ENCODE assay signal across 11 cellular contexts in genomic region chr10:124145109-124145860, GRCh38. TPM values are rescaled to one million over a fixed set of nuclear protein-coding genes. Genes with fewer than 3 reads are reported as not detected.
DNase-seq lines count a peak whose midpoint lies in the region; ATAC-seq and TF ChIP-seq lines count a peak whose summit lies in the region.
"Had no signal": no experiment of that assay in that cellular context is flagged by ENCODE, and none has a peak within 500 bp of the region (broad histone marks: within the 10 kb centered on the region; RNA-seq: fewer than 3 reads in every experiment).

No MANE protein-coding gene starts in this region.

- ATAC-seq in esophagus mucosa (peak; percentile 40), GM19455 (IDR thresholded peaks at IDR 0.05; ENCODE audit: unreplicated experiment) (no peak), SK-N-SH treated with all-trans-retinoic acid at 6 μM for 48 hours (no peak)
- ATAC-seq: Panc1 had no signal

- no peak overlapping the region for H4K5ac ChIP-seq in mesendoderm (ENCODE audit: low read length)

- H3K4me3 ChIP-seq in muscle layer of duodenum (ENCODE audit: low read depth in 1 of 2, low read length in 2 of 2) (no peak overlapping the region), mesendoderm (ENCODE audit: low read length) (no peak overlapping the region)
- H3K4me3 ChIP-seq: cardiac muscle cell had no signal

- no peak overlapping the region for H3K4me2 ChIP-seq in mesendoderm (ENCODE audit: low read length)

- no peak overlapping the region for H4K8ac ChIP-seq in mesendoderm (ENCODE audit: low read depth, low read length)

- no peak overlapping the region for H3K56ac ChIP-seq in mesendoderm (ENCODE audit: low read length)

- H3K23ac ChIP-seq in mesendoderm (ENCODE audit: low read length) = no peak overlapping the region

- no peak overlapping the region for H3K18ac ChIP-seq in mesendoderm (ENCODE audit: low read length)

- no CpG with 5 or more reads among the region's 11 CpGs for WGBS in mesendoderm (ENCODE audit: extremely low coverage, insufficient coverage, low lambda C conversion rate)

- H2AK5ac ChIP-seq in mesendoderm (ENCODE audit: low read length) = no peak overlapping the region

- no peak overlapping the region for H2BK120ac ChIP-seq in mesendoderm (ENCODE audit: low read depth, low read length)

- DNase-seq in SIG-M5 treated with dmso at 0.1 percent for 504 hours (lab: John Stamatoyannopoulos, UW; ENCODE audit: unreplicated experiment) (peak; percentile 89), SIG-M5 (lab: John Stamatoyannopoulos, UW) (no peak), mesendoderm (no peak), HUDEP-2 (lab: John Stamatoyannopoulos, UW; ENCODE audit: unreplicated experiment in 76 of 76) (no peak)
- DNase-seq: activated CD4-positive, alpha-beta memory T cell treated with anti-CD3 and anti-CD28 coated beads for 36 hours had no signal

- H3K27me3 ChIP-seq in muscle layer of duodenum (ENCODE audit: low read depth, low read length) (no peaks in the 10 kb centered on the region), mesendoderm (ENCODE audit: insufficient read depth, low read length, poor library complexity) (no peaks in the 10 kb centered on the region)
- H3K27me3 ChIP-seq: cardiac muscle cell had no signal

- no peaks in the 10 kb centered on the region for H3K79me2 ChIP-seq in mesendoderm (ENCODE audit: control insufficient read depth, insufficient read depth, low read length)

- no peak overlapping the region for H3K4ac ChIP-seq in mesendoderm (ENCODE audit: low read depth, low read length)

- no peaks in the 10 kb centered on the region for H3K9me3 ChIP-seq in muscle layer of duodenum (ENCODE audit: control insufficient read depth in 1 of 2, low read length in 2 of 2)

- no peak overlapping the region for H2BK15ac ChIP-seq in mesendoderm (replicated peaks; ENCODE audit: low read depth)

- H2BK5ac ChIP-seq in mesendoderm (ENCODE audit: low read length) = no peak overlapping the region

- H3K4me1 ChIP-seq in muscle layer of duodenum (ENCODE audit: control insufficient read depth in 1 of 2, insufficient read depth in 2 of 2, low read length in 2 of 2) (peaks cover 0 to 5% of the 10 kb centered on the region in 2 donors), mesendoderm (ENCODE audit: control insufficient read depth, low read depth, low read length) (no peaks in the 10 kb centered on the region)

- H3K36me3 ChIP-seq in muscle layer of duodenum (ENCODE audit: control insufficient read depth in 1 of 2, insufficient read depth in 2 of 2, low read length in 2 of 2) (no peaks in the 10 kb centered on the region), mesendoderm (ENCODE audit: control insufficient read depth, insufficient read depth, low read length) (no peaks in the 10 kb centered on the region)
- H3K36me3 ChIP-seq: cardiac muscle cell had no signal

- no peak overlapping the region for H3K9ac ChIP-seq in mesendoderm (ENCODE audit: low read length)

- H3K79me1 ChIP-seq in mesendoderm (ENCODE audit: low read length) = no peaks in the 10 kb centered on the region

- peak overlapping the region; percentile 14 for H3K27ac ChIP-seq in muscle layer of duodenum (ENCODE audit: low read length)
- H3K27ac ChIP-seq in mesendoderm (ENCODE audit: low read depth, low read length) = no peak overlapping the region
- H3K27ac ChIP-seq: cardiac muscle cell had no signal

TF ChIP-seq in SK-N-SH treated with all-trans-retinoic acid at 6 μM for 48 hours, 23 proteins besides CTCF, POLR2A, EP300 and RAD21:
- TF ChIP-seq, protein P1, sequence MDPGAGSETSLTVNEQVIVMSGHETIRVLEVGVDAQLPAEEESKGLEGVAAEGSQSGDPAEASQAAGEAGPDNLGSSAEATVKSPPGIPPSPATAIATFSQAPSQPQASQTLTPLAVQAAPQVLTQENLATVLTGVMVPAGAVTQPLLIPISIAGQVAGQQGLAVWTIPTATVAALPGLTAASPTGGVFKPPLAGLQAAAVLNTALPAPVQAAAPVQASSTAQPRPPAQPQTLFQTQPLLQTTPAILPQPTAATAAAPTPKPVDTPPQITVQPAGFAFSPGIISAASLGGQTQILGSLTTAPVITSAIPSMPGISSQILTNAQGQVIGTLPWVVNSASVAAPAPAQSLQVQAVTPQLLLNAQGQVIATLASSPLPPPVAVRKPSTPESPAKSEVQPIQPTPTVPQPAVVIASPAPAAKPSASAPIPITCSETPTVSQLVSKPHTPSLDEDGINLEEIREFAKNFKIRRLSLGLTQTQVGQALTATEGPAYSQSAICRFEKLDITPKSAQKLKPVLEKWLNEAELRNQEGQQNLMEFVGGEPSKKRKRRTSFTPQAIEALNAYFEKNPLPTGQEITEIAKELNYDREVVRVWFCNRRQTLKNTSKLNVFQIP (CRISPR knock-in tag; IDR thresholded peaks at IDR 0.05; ENCODE audit: borderline replicate concordance, low read depth) = no peak
- TF ChIP-seq CSRNP3 (CRISPR knock-in tag; IDR thresholded peaks at IDR 0.05) (no peak), ZFP30 (CRISPR knock-in tag; IDR thresholded peaks at IDR 0.05) (no peak), OSR1 (CRISPR knock-in tag; IDR thresholded peaks at IDR 0.05) (no peak), ISL1 (CRISPR knock-in tag; IDR thresholded peaks at IDR 0.05) (no peak), CREB5 (CRISPR knock-in tag; IDR thresholded peaks at IDR 0.05; ENCODE audit: low read depth) (no peak), ZNF70 (CRISPR knock-in tag; IDR thresholded peaks at IDR 0.05) (no peak)
- TF ChIP-seq, protein P2, sequence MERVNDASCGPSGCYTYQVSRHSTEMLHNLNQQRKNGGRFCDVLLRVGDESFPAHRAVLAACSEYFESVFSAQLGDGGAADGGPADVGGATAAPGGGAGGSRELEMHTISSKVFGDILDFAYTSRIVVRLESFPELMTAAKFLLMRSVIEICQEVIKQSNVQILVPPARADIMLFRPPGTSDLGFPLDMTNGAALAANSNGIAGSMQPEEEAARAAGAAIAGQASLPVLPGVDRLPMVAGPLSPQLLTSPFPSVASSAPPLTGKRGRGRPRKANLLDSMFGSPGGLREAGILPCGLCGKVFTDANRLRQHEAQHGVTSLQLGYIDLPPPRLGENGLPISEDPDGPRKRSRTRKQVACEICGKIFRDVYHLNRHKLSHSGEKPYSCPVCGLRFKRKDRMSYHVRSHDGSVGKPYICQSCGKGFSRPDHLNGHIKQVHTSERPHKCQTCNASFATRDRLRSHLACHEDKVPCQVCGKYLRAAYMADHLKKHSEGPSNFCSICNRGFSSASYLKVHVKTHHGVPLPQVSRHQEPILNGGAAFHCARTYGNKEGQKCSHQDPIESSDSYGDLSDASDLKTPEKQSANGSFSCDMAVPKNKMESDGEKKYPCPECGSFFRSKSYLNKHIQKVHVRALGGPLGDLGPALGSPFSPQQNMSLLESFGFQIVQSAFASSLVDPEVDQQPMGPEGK (CRISPR knock-in tag; IDR thresholded peaks at IDR 0.05; ENCODE audit: borderline replicate concordance) = no peak
TF ChIP-seq in SK-N-SH treated with all-trans-retinoic acid at 6 μM for 48 hours: peak in this region for 0.

RNA-seq across cellular contexts. Expression of gene CHST15, which starts 51.9 kb away (rescaled TPM):
- total RNA-seq in esophagus mucosa = 6.1 TPM
- 12.6 TPM for polyA plus RNA-seq in mesendoderm (2013, experiment 1 of 2)
- polyA plus RNA-seq in mesendoderm (2013, experiment 2 of 2) = 12.3 TPM
